12 cellular contexts compared by ENCODE assay signal in the genomic region with DNA sequence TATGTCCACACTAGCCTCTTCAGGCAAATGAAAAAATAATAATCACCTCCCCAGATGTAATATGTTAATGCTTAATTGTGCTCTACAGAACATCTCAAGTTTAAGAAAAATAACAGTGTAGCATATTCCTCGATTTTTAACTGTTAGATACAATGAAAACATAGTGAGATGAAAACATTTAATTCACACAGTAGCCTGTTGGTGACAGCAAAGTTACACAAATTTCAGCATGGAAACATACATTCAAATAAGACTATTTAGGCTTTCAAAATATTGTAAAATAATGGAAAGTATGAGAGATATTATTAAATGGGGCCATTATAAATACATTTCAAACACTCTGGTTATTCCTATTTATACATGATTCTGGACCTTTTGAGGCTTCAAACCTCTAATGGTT.
DNase-seq lines count a peak whose midpoint lies in the region; ATAC-seq and TF ChIP-seq lines count a peak whose summit lies in the region.
"Had no signal": no experiment of that assay in that cellular context is flagged by ENCODE, and none has a peak within 500 bp of the region (broad histone marks: within the 10 kb centered on the region; RNA-seq: fewer than 3 reads in every experiment).

No MANE protein-coding gene starts in this region.

- no peaks in the 10 kb centered on the region for H3K4me1 ChIP-seq in vagina
- H3K4me1 ChIP-seq: testis had no signal

- no peak for TF ChIP-seq POLR2A in vagina (IDR thresholded peaks at IDR 0.05)

- no peaks in the 10 kb centered on the region for H3K36me3 ChIP-seq in vagina

- DNase-seq in ELR (ENCODE audit: low read depth) = peak; percentile 16
- peak; percentile 11 for DNase-seq in NCI-H748 (lab: John Stamatoyannopoulos, UW; ENCODE audit: unreplicated experiment)
- peak; percentile 67 to 71 for DNase-seq in cardiac fibroblast (ENCODE audit: low read depth in 2 of 2)
- DNase-seq in myocyte (ENCODE audit: low read depth) = peak; percentile 15
- DNase-seq in vagina (ENCODE audit: extremely low spot score in 2 of 2) = no peak
- DNase-seq in D341Med (ENCODE audit: low spot score) = no peak
- no peak for DNase-seq in cerebellar cortex (ENCODE audit: low spot score)
- DNase-seq: activated naive CD8-positive, alpha-beta T cell treated with anti-CD3 and anti-CD28 coated beads, Interleukin-2, amount 50 U/mL, for 24 hours; CD8-positive, alpha-beta T cell; RPMI8226; testis had no signal

- TF ChIP-seq CTCF in cardiac fibroblast (IDR thresholded peaks at IDR 0.05; ENCODE audit: low read depth, low read length) = peak; percentile 19
- no peak for TF ChIP-seq CTCF in vagina (IDR thresholded peaks at IDR 0.05)

- H3K9me3 ChIP-seq in vagina = no peaks in the 10 kb centered on the region
- H3K9me3 ChIP-seq: testis had no signal

- H3K4me3 ChIP-seq in cardiac fibroblast (replicated peaks in 1 of 2; ENCODE audit: low read depth in 2 of 2, low read length in 2 of 2) = no peak overlapping the region
- no peak overlapping the region for H3K4me3 ChIP-seq in vagina
- H3K4me3 ChIP-seq: testis had no signal

- no peak overlapping the region for H3K27ac ChIP-seq in vagina
- H3K27ac ChIP-seq: testis had no signal

- no peak for ATAC-seq in GM18907 (IDR thresholded peaks at IDR 0.05; ENCODE audit: unreplicated experiment)
- ATAC-seq: activated naive CD8-positive, alpha-beta T cell treated with anti-CD3 and anti-CD28 coated beads, Interleukin-2, amount 50 U/mL, for 24 hours; CD8-positive, alpha-beta T cell had no signal

- intact Hi-C loops in vagina (cut with DNase I) = no loop called here

- no peaks in the 10 kb centered on the region for H3K27me3 ChIP-seq in vagina
- H3K27me3 ChIP-seq: testis had no signal

Comparison
In these comparisons a context has a peak if more than half of its experiments do, and no peak if none do; other contexts are left out.
1. DNase-seq: peak in ELR (single experiment), NCI-H748 (single experiment), cardiac fibroblast (2 of 2) and myocyte (single experiment); none in vagina (0 of 2), D341Med (single experiment) and cerebellar cortex (single experiment).